ENCODE assay signal across 20 cellular contexts in the genomic region with DNA sequence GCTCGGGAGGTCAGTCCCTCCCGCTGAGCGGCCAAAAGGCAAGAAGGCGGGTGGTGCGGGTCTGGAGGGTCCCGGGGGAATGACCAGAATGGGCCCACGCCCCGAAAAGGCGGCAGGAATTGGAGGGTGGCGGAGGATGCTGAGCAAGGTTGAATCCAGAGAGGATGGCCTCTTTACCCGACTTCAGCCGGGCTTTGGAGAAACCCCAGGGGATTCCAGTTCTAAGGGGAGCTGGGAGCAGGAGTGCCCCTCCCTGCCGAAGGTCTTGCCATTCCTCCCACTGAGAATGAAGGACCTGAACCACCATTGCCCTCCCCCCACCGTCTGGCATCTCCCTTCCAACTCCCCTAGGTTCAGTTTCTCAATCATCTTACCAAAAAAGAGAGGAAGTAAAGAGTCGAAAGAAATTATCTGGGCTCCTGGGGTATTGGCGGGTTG. TPM values are rescaled to one million over a fixed set of nuclear protein-coding genes. Genes with fewer than 3 reads are reported as not detected.
"Had no signal": no experiment of that assay in that cellular context is flagged by ENCODE, and none has a peak within 500 bp of the region (broad histone marks: within the 10 kb centered on the region; RNA-seq: fewer than 3 reads in every experiment).

No MANE protein-coding gene starts in this region.

- H3K36me3 ChIP-seq: upper lobe of right lung had no signal

- H3K27ac ChIP-seq: upper lobe of right lung had no signal

- H3K4me3 Mint-ChIP-seq: activated B cell treated with CpG ODN at 0.5 μM for 24 hours; activated CD4-positive, alpha-beta T cell treated with anti-CD3 and anti-CD28 coated beads, Interleukin-2, amount 10 ng/mL, durations not matched to agents 24 days and 14 days; activated CD8-positive, alpha-beta T cell treated with anti-CD3 and anti-CD28 coated beads, Interleukin-2, amount 10 ng/mL, durations not matched to agents 7 days and 5 days; activated naive CD8-positive, alpha-beta T cell treated with anti-CD3 and anti-CD28 coated beads for 36 hours; memory B cell; T-helper 1 cell treated with Interleukin-12 subunit alpha and Interleukin-12 subunit beta and Interleukin-4 antibody, amounts not matched to agents 30 μg/mL and 1 μg/mL, for 36 hours had no signal

- H3K4me3 ChIP-seq: mucosa of descending colon, upper lobe of right lung had no signal

- H3K9me3 Mint-ChIP-seq: activated B cell treated with CpG ODN at 0.5 μM for 24 hours; activated CD4-positive, alpha-beta T cell treated with anti-CD3 and anti-CD28 coated beads, Interleukin-2, amount 10 ng/mL, durations not matched to agents 24 days and 14 days; activated naive CD8-positive, alpha-beta T cell treated with anti-CD3 and anti-CD28 coated beads for 36 hours; memory B cell; stimulated activated naive CD8-positive, alpha-beta T cell treated with anti-CD3 and anti-CD28 coated beads, Interleukin-15, amount 100 ng/mL, for 72 hours; T-helper 1 cell treated with Interleukin-12 subunit alpha and Interleukin-12 subunit beta and Interleukin-4 antibody, amounts not matched to agents 30 μg/mL and 1 μg/mL, for 36 hours had no signal

- DNase-seq: activated B cell treated with CpG ODN at 0.5 μM for 24 hours; activated CD4-positive, alpha-beta T cell treated with anti-CD3 and anti-CD28 coated beads, Interleukin-2, amount 10 ng/mL, durations not matched to agents 24 days and 14 days; activated CD8-positive, alpha-beta memory T cell treated with anti-CD3 and anti-CD28 coated beads, Interleukin-2, amount 50 U/mL, for 4 hours; activated CD8-positive, alpha-beta T cell treated with anti-CD3 and anti-CD28 coated beads, Interleukin-2, amount 10 ng/mL, durations not matched to agents 7 days and 5 days; activated naive CD8-positive, alpha-beta T cell treated with anti-CD3 and anti-CD28 coated beads for 36 hours; effector CD8-positive, alpha-beta T cell; foreskin fibroblast; hippocampal formation; kidney glomerular epithelial cell; left ventricle myocardium superior; mucosa of descending colon; naive thymus-derived CD4-positive, alpha-beta T cell; nucleus accumbens; stimulated activated naive CD8-positive, alpha-beta T cell treated with anti-CD3 and anti-CD28 coated beads, Interleukin-15, amount 100 ng/mL, for 72 hours; upper lobe of right lung had no signal

- H3K36me3 Mint-ChIP-seq: activated naive CD8-positive, alpha-beta T cell treated with anti-CD3 and anti-CD28 coated beads for 36 hours; memory B cell had no signal

- H3K9me3 ChIP-seq: mucosa of descending colon, upper lobe of right lung had no signal

- H3K27ac Mint-ChIP-seq: activated B cell treated with CpG ODN at 0.5 μM for 24 hours; activated CD4-positive, alpha-beta T cell treated with anti-CD3 and anti-CD28 coated beads, Interleukin-2, amount 10 ng/mL, durations not matched to agents 24 days and 14 days; activated CD8-positive, alpha-beta T cell treated with anti-CD3 and anti-CD28 coated beads, Interleukin-2, amount 10 ng/mL, durations not matched to agents 7 days and 5 days; activated naive CD8-positive, alpha-beta T cell treated with anti-CD3 and anti-CD28 coated beads for 36 hours; memory B cell; naive thymus-derived CD4-positive, alpha-beta T cell; progenitor cell of endocrine pancreas; stimulated activated naive CD8-positive, alpha-beta T cell treated with anti-CD3 and anti-CD28 coated beads, Interleukin-15, amount 100 ng/mL, for 72 hours; T-helper 1 cell treated with Interleukin-12 subunit alpha and Interleukin-12 subunit beta and Interleukin-4 antibody, amounts not matched to agents 30 μg/mL and 1 μg/mL, for 36 hours had no signal

- ATAC-seq: activated CD8-positive, alpha-beta T cell treated with anti-CD3 and anti-CD28 coated beads, Interleukin-2, amount 10 ng/mL, durations not matched to agents 7 days and 5 days; left ventricle myocardium superior; mucosa of descending colon; naive thymus-derived CD4-positive, alpha-beta T cell; sciatic nerve; stimulated activated naive CD8-positive, alpha-beta T cell treated with anti-CD3 and anti-CD28 coated beads, Interleukin-15, amount 100 ng/mL, for 72 hours; upper lobe of right lung had no signal

RNA-seq across cellular contexts. Expression of gene VAX2, which starts 3.6 kb away (rescaled TPM):
- total RNA-seq: activated B cell treated with CpG ODN at 0.5 μM for 24 hours; activated CD4-positive, alpha-beta T cell treated with anti-CD3 and anti-CD28 coated beads, Interleukin-2, amount 10 ng/mL, durations not matched to agents 24 days and 14 days; activated CD8-positive, alpha-beta T cell treated with anti-CD3 and anti-CD28 coated beads, Interleukin-2, amount 10 ng/mL, durations not matched to agents 7 days and 5 days; activated naive CD8-positive, alpha-beta T cell treated with anti-CD3 and anti-CD28 coated beads for 36 hours; left ventricle myocardium superior; naive thymus-derived CD4-positive, alpha-beta T cell; progenitor cell of endocrine pancreas had no signal

RNA-seq across cellular contexts. Expression of gene ATP6V1B1, which starts 38.9 kb away (rescaled TPM):
- total RNA-seq: activated B cell treated with CpG ODN at 0.5 μM for 24 hours; activated CD4-positive, alpha-beta T cell treated with anti-CD3 and anti-CD28 coated beads, Interleukin-2, amount 10 ng/mL, durations not matched to agents 24 days and 14 days; activated CD8-positive, alpha-beta T cell treated with anti-CD3 and anti-CD28 coated beads, Interleukin-2, amount 10 ng/mL, durations not matched to agents 7 days and 5 days; activated naive CD8-positive, alpha-beta T cell treated with anti-CD3 and anti-CD28 coated beads for 36 hours; left ventricle myocardium superior; mucosa of descending colon; naive thymus-derived CD4-positive, alpha-beta T cell; progenitor cell of endocrine pancreas; temporal lobe had no signal
